Comparison of ENCODE assay signal across 8 cellular contexts in genomic region chr5:149550267-149550582, GRCh38. TPM values are rescaled to one million over a fixed set of nuclear protein-coding genes. Genes with fewer than 3 reads are reported as not detected.
A peak's percentile ranks its signal among the peaks of the same experiment; 100 is the strongest.
DNase-seq lines count a peak whose midpoint lies in the region; TF ChIP-seq lines count a peak whose summit lies in the region.

No MANE protein-coding gene starts in this region.

- H4K20me1 ChIP-seq in neural progenitor cell (ENCODE audit: low read depth), result peaks cover 31% of the 10 kb centered on the region

- no peaks in the 10 kb centered on the region for H3K27me3 ChIP-seq in neural progenitor cell

- H3K9ac ChIP-seq in SK-N-MC (ENCODE audit: insufficient read length) (peak overlapping the region; percentile 99), neural progenitor cell (peak overlapping the region; percentile 94)

- no peaks in the 10 kb centered on the region for H3K27me3 Mint-ChIP-seq in T-helper 2 cell treated with Interferon-gamma antibody and Interleukin-4, amounts not matched to agents 5 μg/mL and 100 μg/mL, for 36 hours (ENCODE audit: low read depth)
- peaks cover 3% of the 10 kb centered on the region for H3K27me3 Mint-ChIP-seq in neural progenitor cell (ENCODE audit: insufficient read depth, low read depth)

- H3K36me3 Mint-ChIP-seq in T-helper 2 cell treated with Interferon-gamma antibody and Interleukin-4, amounts not matched to agents 5 μg/mL and 100 μg/mL, for 36 hours (ENCODE audit: low read depth), result peaks cover 49% of the 10 kb centered on the region
- peaks cover 31% of the 10 kb centered on the region for H3K36me3 Mint-ChIP-seq in neural progenitor cell

- H3K4me3 ChIP-seq in SK-N-MC, result peak overlapping the region; percentile 88
- H3K4me3 ChIP-seq in neural progenitor cell, result peak overlapping the region; percentile 92

- H3K4me1 ChIP-seq in neural progenitor cell, result peaks cover 30% of the 10 kb centered on the region

- H3K79me2 ChIP-seq in neural progenitor cell (ENCODE audit: low read depth), result peaks cover 72% of the 10 kb centered on the region

- TF ChIP-seq CTCF in neural progenitor cell (IDR thresholded peaks at IDR 0.05) (no peak), GM13976 (IDR thresholded peaks at IDR 0.05; ENCODE audit: borderline replicate concordance, control extremely low read depth, extremely low read depth, insufficient read depth, missing control alignments) (no peak)

- H3K36me3 ChIP-seq in SK-N-MC (ENCODE audit: insufficient read depth, low read length) (peaks cover 52% of the 10 kb centered on the region), neural progenitor cell (no peaks in the 10 kb centered on the region)

- H3K27ac ChIP-seq in SK-N-MC (peak overlapping the region; percentile 88), epithelial cell of prostate (peak overlapping the region; percentile 94), neural progenitor cell (peak overlapping the region; percentile 91)

- peaks cover 49% of the 10 kb centered on the region for H3F3A ChIP-seq in neural progenitor cell (ENCODE audit: low read depth)

- peak overlapping the region; percentile 96 for H3K4me3 Mint-ChIP-seq in T-helper 2 cell treated with Interferon-gamma antibody and Interleukin-4, amounts not matched to agents 5 μg/mL and 100 μg/mL, for 36 hours
- H3K4me3 Mint-ChIP-seq in neural progenitor cell, result peak overlapping the region; percentile 100

- H2AFZ ChIP-seq in neural progenitor cell (replicated peaks), result no peak overlapping the region

- H3K9me3 ChIP-seq in SK-N-MC (ENCODE audit: low read depth, low read length) (no peaks in the 10 kb centered on the region), neural progenitor cell (ENCODE audit: low read depth) (no peaks in the 10 kb centered on the region)

- DNase-seq in T-helper 2 cell treated with Interferon-gamma antibody and Interleukin-4, amounts not matched to agents 5 μg/mL and 100 μg/mL, for 36 hours (ENCODE audit: low spot score), result peak; percentile 22
- DNase-seq in T-helper 2 cell (no peak), SK-N-MC (ENCODE audit: low read depth, low spot score) (no peak), epithelial cell of prostate (ENCODE audit: low read depth, low spot score) (no peak), neural progenitor cell (ENCODE audit: low spot score) (no peak), putamen (ENCODE audit: low spot score) (no peak), GM13976 (ENCODE audit: low spot score) (no peak), NCI-H1417 treated with DMSO at 0.1 percent for 48 hours (lab: John Stamatoyannopoulos, UW) (no peak)

- peaks cover 23% of the 10 kb centered on the region for H3K4me1 Mint-ChIP-seq in T-helper 2 cell treated with Interferon-gamma antibody and Interleukin-4, amounts not matched to agents 5 μg/mL and 100 μg/mL, for 36 hours (ENCODE audit: low read depth)
- H3K4me1 Mint-ChIP-seq in neural progenitor cell, result peaks cover 27% of the 10 kb centered on the region

- in situ Hi-C loops in GM13976 (cut with MboI; ENCODE audit: low sequenced_read_pairs, unreplicated experiment), result no loop called here

- H3K4me2 ChIP-seq in neural progenitor cell, result peak overlapping the region; percentile 97

- no peaks in the 10 kb centered on the region for H3K9me3 Mint-ChIP-seq in T-helper 2 cell treated with Interferon-gamma antibody and Interleukin-4, amounts not matched to agents 5 μg/mL and 100 μg/mL, for 36 hours
- H3K9me3 Mint-ChIP-seq in neural progenitor cell, result no peaks in the 10 kb centered on the region

- H3K27ac Mint-ChIP-seq in T-helper 2 cell treated with Interferon-gamma antibody and Interleukin-4, amounts not matched to agents 5 μg/mL and 100 μg/mL, for 36 hours, result peak overlapping the region; percentile 99
- peak overlapping the region; percentile 99 for H3K27ac Mint-ChIP-seq in neural progenitor cell

RNA-seq across cellular contexts. Expression of gene CSNK1A1, which starts 1.0 kb away (rescaled TPM):
- total RNA-seq in neural progenitor cell (ENCODE audit: low replicate concordance), result 271 and 335 TPM in 2 replicates

RNA-seq across cellular contexts. Expression of gene ARHGEF37, which starts 31.1 kb away (rescaled TPM):
- 0.99 and 1.7 TPM in 2 replicates for total RNA-seq in neural progenitor cell (ENCODE audit: low replicate concordance)
